ENCODE assay signal across 2 cellular contexts in genomic region chr10:122577311-122577885, GRCh38.
TF ChIP-seq lines count a peak whose summit lies in the region.

No MANE protein-coding gene starts in this region.

TF ChIP-seq in IMR-90, 13 proteins besides CTCF, POLR2A, EP300 and RAD21:
- TF ChIP-seq CEBPB (IDR thresholded peaks at IDR 0.05; ENCODE audit: low read depth, low read length) (no peak), ELK1 (IDR thresholded peaks at IDR 0.05; ENCODE audit: borderline replicate concordance, low read depth, low read length) (no peak)
TF ChIP-seq in IMR-90: peak in this region for 0.

TF ChIP-seq in H1, 55 proteins besides CTCF, POLR2A, EP300 and RAD21:
- TF ChIP-seq ATF3 (IDR thresholded peaks at IDR 0.05; ENCODE audit: insufficient read depth, low read depth, low read length) (no peak), POLR2AphosphoS5 (IDR thresholded peaks at IDR 0.05; ENCODE audit: low read depth, low read length) (no peak), BACH1 (IDR thresholded peaks at IDR 0.05; ENCODE audit: low read length) (no peak), MAX (IDR thresholded peaks at IDR 0.05) (no peak), TAF7 (optimal IDR thresholded peaks at IDR 0.05; ENCODE audit: borderline replicate concordance, low read depth, low read length) (no peak), BRCA1 (IDR thresholded peaks at IDR 0.05; ENCODE audit: low read depth, low read length) (no peak), FOSL1 (IDR thresholded peaks at IDR 0.05; ENCODE audit: insufficient read depth, low read depth, low read length) (no peak), GTF2F1 (IDR thresholded peaks at IDR 0.05; ENCODE audit: borderline replicate concordance, low read depth, low read length) (no peak), EZH2 (IDR thresholded peaks at IDR 0.05; ENCODE audit: low read depth, low read length, severe bottlenecking) (no peak)
